ENCODE assay signal across 10 cellular contexts in genomic region chr6:37172991-37173572, GRCh38. TPM values are rescaled to one million over a fixed set of nuclear protein-coding genes. Genes with fewer than 3 reads are reported as not detected.
DNase-seq lines count a peak whose midpoint lies in the region; ATAC-seq, FAIRE-seq and TF ChIP-seq lines count a peak whose summit lies in the region.
"Had no signal": no experiment of that assay in that cellular context is flagged by ENCODE, and none has a peak within 500 bp of the region (broad histone marks: within the 10 kb centered on the region; RNA-seq: fewer than 3 reads in every experiment).

No MANE protein-coding gene starts in this region.

- CTCF ChIA-PET in activated naive CD4-positive, alpha-beta T cell treated with anti-CD3 and anti-CD28 coated beads for 36 hours (lab: Charles Lee) = interaction anchor here (0.6 to 12.2 kb wide), 21 partner anchors 8 to 1300 kb away, joined by 3 to 265 read pairs (median 4); no protein-coding TSS in a partner anchor

- no peak overlapping the region for H3K9ac ChIP-seq in kidney (ENCODE audit: low read length in 2 of 2)

- H3K27me3 ChIP-seq in ascending aorta = no peaks in the 10 kb centered on the region
- H3K27me3 ChIP-seq: MG63 had no signal

- H3K9me3 ChIP-seq in ascending aorta (no peaks in the 10 kb centered on the region), kidney (ENCODE audit: control insufficient read depth in 1 of 2, low read length in 2 of 2) (no peaks in the 10 kb centered on the region)
- H3K9me3 ChIP-seq: MG63 had no signal

- no peak for TF ChIP-seq CTCF in ascending aorta (IDR thresholded peaks at IDR 0.05)
- TF ChIP-seq CTCF in mesothelial cell of epicardium (IDR thresholded peaks at IDR 0.05; ENCODE audit: unreplicated experiment) = no peak
- no peak for TF ChIP-seq CTCF in type B pancreatic cell (conservative IDR thresholded peaks at IDR 0.05)
- TF ChIP-seq CTCF in kidney (IDR thresholded peaks at IDR 0.05; ENCODE audit: borderline replicate concordance, extremely low read depth, insufficient read depth) = no peak

- H3K4me3 ChIP-seq in ascending aorta = peak overlapping the region; percentile 91 to 92
- peak overlapping the region in 1 of 2 donors; percentile 78 for H3K4me3 ChIP-seq in kidney (ENCODE audit: low read length in 2 of 2)

- H3K36me3 ChIP-seq in ascending aorta (peaks cover 34 to 37% of the 10 kb centered on the region in 2 donors), kidney (ENCODE audit: control insufficient read depth in 1 of 2, insufficient read depth in 2 of 2, low read length in 2 of 2) (peaks cover 14 to 22% of the 10 kb centered on the region in 2 donors)

- ATAC-seq in GM21723 (IDR thresholded peaks at IDR 0.05; ENCODE audit: unreplicated experiment) = no peak

- H3K4me1 Mint-ChIP-seq in activated naive CD4-positive, alpha-beta T cell treated with anti-CD3 and anti-CD28 coated beads for 36 hours (ENCODE audit: low read depth) = peaks cover 60% of the 10 kb centered on the region
- H3K4me1 Mint-ChIP-seq in mesothelial cell of epicardium = peaks cover 32% of the 10 kb centered on the region
- peaks cover 24% of the 10 kb centered on the region for H3K4me1 Mint-ChIP-seq in type B pancreatic cell (ENCODE audit: unreplicated experiment)

- peak overlapping the region in 1 of 2 donors; percentile 11 for H3K27ac ChIP-seq in ascending aorta
- no peak overlapping the region for H3K27ac ChIP-seq in kidney (ENCODE audit: low read depth in 2 of 2, low read length in 2 of 2)

- peak overlapping the region; percentile 80 for H3K4me3 Mint-ChIP-seq in activated naive CD4-positive, alpha-beta T cell treated with anti-CD3 and anti-CD28 coated beads for 36 hours
- H3K4me3 Mint-ChIP-seq in mesothelial cell of epicardium (peak overlapping the region; percentile 23), type B pancreatic cell (peak overlapping the region; percentile 58)

- peak overlapping the region; percentile 90 for H3K27ac Mint-ChIP-seq in activated naive CD4-positive, alpha-beta T cell treated with anti-CD3 and anti-CD28 coated beads for 36 hours
- H3K27ac Mint-ChIP-seq in mesothelial cell of epicardium (no peak overlapping the region), type B pancreatic cell (no peak overlapping the region)

- H3K36me3 Mint-ChIP-seq in activated naive CD4-positive, alpha-beta T cell treated with anti-CD3 and anti-CD28 coated beads for 36 hours (ENCODE audit: low read depth) = peaks cover 59% of the 10 kb centered on the region
- H3K36me3 Mint-ChIP-seq in mesothelial cell of epicardium = peaks cover 20% of the 10 kb centered on the region
- H3K36me3 Mint-ChIP-seq in type B pancreatic cell = peaks cover 24% of the 10 kb centered on the region

- DNase-seq in activated naive CD4-positive, alpha-beta T cell treated with anti-CD3 and anti-CD28 coated beads for 36 hours = no peak
- DNase-seq in activated naive CD4-positive, alpha-beta T cell treated with Interleukin-2 at 50 U/mL for 16 hours = no peak
- DNase-seq in ascending aorta (ENCODE audit: low spot score in 2 of 2) (peak in 1 of 2 donors; percentile 34), mesothelial cell of epicardium (ENCODE audit: low spot score in 2 of 2, unreplicated experiment in 2 of 2) (no peak), type B pancreatic cell (ENCODE audit: extremely low spot score, unreplicated experiment) (no peak), NCI-H748 (lab: John Stamatoyannopoulos, UW; ENCODE audit: unreplicated experiment) (no peak), kidney (no peak)
- DNase-seq: MG63, RPMI8226 had no signal

- H3K9me3 Mint-ChIP-seq in activated naive CD4-positive, alpha-beta T cell treated with anti-CD3 and anti-CD28 coated beads for 36 hours = no peaks in the 10 kb centered on the region
- H3K9me3 Mint-ChIP-seq in mesothelial cell of epicardium (no peaks in the 10 kb centered on the region), type B pancreatic cell (no peaks in the 10 kb centered on the region)

- H3K4me1 ChIP-seq in ascending aorta (peaks cover 0 to 20% of the 10 kb centered on the region in 2 donors), kidney (ENCODE audit: control insufficient read depth in 1 of 2, insufficient read depth in 1 of 2, low read depth in 1 of 2, low read length in 2 of 2) (peaks cover 8 to 11% of the 10 kb centered on the region in 2 donors)

- no peak for FAIRE-seq in kidney (lab: Jason Lieb, UNC)

- H3K27me3 Mint-ChIP-seq in activated naive CD4-positive, alpha-beta T cell treated with anti-CD3 and anti-CD28 coated beads for 36 hours (ENCODE audit: low read depth) = no peaks in the 10 kb centered on the region
- no peaks in the 10 kb centered on the region for H3K27me3 Mint-ChIP-seq in mesothelial cell of epicardium (ENCODE audit: low read depth)
- no peaks in the 10 kb centered on the region for H3K27me3 Mint-ChIP-seq in type B pancreatic cell

- intact Hi-C loops in activated naive CD4-positive, alpha-beta T cell treated with anti-CD3 and anti-CD28 coated beads for 36 hours (cut with micrococcal nuclease) = loop anchor here (1.0 to 5.0 kb wide), 14 partner anchors 10 to 491 kb away; partner anchors contain the start of genes CCDC167, CMTR1, PPIL1 and TBC1D22B
- intact Hi-C loops in ascending aorta (cut with DNase I) (loop anchor here (1.0 to 2.0 kb wide), 5 partner anchors 37 to 186 kb away; partner anchors contain the start of gene MTCH1), kidney (cut with DNase I) (loop anchor here (10.0 kb wide), 1 partner anchor 118 kb away; no protein-coding TSS in a partner anchor)

RNA-seq across cellular contexts. Expression of gene PIM1, which starts 3.1 kb away (rescaled TPM):
- total RNA-seq in activated naive CD4-positive, alpha-beta T cell treated with anti-CD3 and anti-CD28 coated beads for 36 hours = 100 to 1,000 TPM; 226 to 227 TPM
- 17.7 TPM for total RNA-seq in ascending aorta
- 26.2 to 30.3 TPM (median 28.6 TPM) in 3 replicates for total RNA-seq in mesothelial cell of epicardium
- total RNA-seq in type B pancreatic cell (ENCODE audit: low replicate concordance) = 41.5 and 74.2 TPM in 2 replicates
- 30.4 TPM for total RNA-seq in kidney
- polyA plus RNA-seq in kidney (ENCODE audit: insufficient read depth, low read depth, low replicate concordance) = 19.1 TPM

Comparison
In these comparisons a context has a peak if more than half of its experiments do, and no peak if none do; other contexts are left out.
1. H3K4me3 Mint-ChIP-seq: peak in every context shown above with its lines; median percentile 80 in activated naive CD4-positive, alpha-beta T cell treated with anti-CD3 and anti-CD28 coated beads for 36 hours; 58 in type B pancreatic cell; 23 in mesothelial cell of epicardium.